ENCODE assay signal across 10 cellular contexts in genomic region chr2:196149926-196150325, GRCh38. TPM values are rescaled to one million over a fixed set of nuclear protein-coding genes. Genes with fewer than 3 reads are reported as not detected.
A peak's percentile ranks its signal among the peaks of the same experiment; 100 is the strongest.
DNase-seq lines count a peak whose midpoint lies in the region; ATAC-seq and TF ChIP-seq lines count a peak whose summit lies in the region.
"Had no signal": no experiment of that assay in that cellular context is flagged by ENCODE, and none has a peak within 500 bp of the region (broad histone marks: within the 10 kb centered on the region; RNA-seq: fewer than 3 reads in every experiment).

No MANE protein-coding gene starts in this region.

- peaks cover 43% of the 10 kb centered on the region for H3K36me3 ChIP-seq in OCI-LY3 (replicated peaks; ENCODE audit: low read depth, low read length)
- H3K36me3 ChIP-seq in adrenal gland (replicated peaks in 1 of 2), result peaks cover 0 to 6% of the 10 kb centered on the region in 2 donors

- 59 to 72% (median 61%) methylated on average over 3 of the region's 3 CpGs for WGBS in adrenal gland, 4 donors

- H4K20me1 ChIP-seq in OCI-LY3 (ENCODE audit: insufficient read depth, low read length), result no peaks in the 10 kb centered on the region

- peak overlapping the region; percentile 66 for H3K4me2 ChIP-seq in OCI-LY3 (ENCODE audit: low read length)

- H3K9me3 ChIP-seq in OCI-LY3 (ENCODE audit: insufficient read depth, low read length) (no peaks in the 10 kb centered on the region), adrenal gland (replicated peaks in 1 of 3) (no peaks in the 10 kb centered on the region)
- H3K9me3 ChIP-seq: ascending aorta had no signal

- H3K27ac ChIP-seq in OCI-LY3 (ENCODE audit: low read length) (peak overlapping the region; percentile 81), adrenal gland (no peak overlapping the region)
- H3K27ac ChIP-seq: ascending aorta had no signal

- no peak overlapping the region for H2AFZ ChIP-seq in OCI-LY3 (ENCODE audit: low read depth, low read length)

- peaks cover 10% of the 10 kb centered on the region; the same call in 1 of the 2 replicates for H3K79me2 ChIP-seq in OCI-LY3 (ENCODE audit: low read length)

- peak; percentile 30 to 55 for ATAC-seq in activated CD4-positive, CD25-positive, alpha-beta regulatory T cell treated with anti-CD3 and anti-CD28 coated beads, Interleukin-2, amount 50 U/mL, for 24 hours
- ATAC-seq in HG02610 (IDR thresholded peaks at IDR 0.05; ENCODE audit: unreplicated experiment) (peak; percentile 60), left ventricle myocardium superior (no peak)

- H3K4me3 ChIP-seq in OCI-LY3 (ENCODE audit: low read length), result peak overlapping the region; percentile 46
- no peak overlapping the region for H3K4me3 ChIP-seq in adrenal gland
- H3K4me3 ChIP-seq: ascending aorta had no signal

- TF ChIP-seq CTCF in OCI-LY3 (IDR thresholded peaks at IDR 0.05; ENCODE audit: low read depth, low read length) (no peak), adrenal gland (IDR thresholded peaks at IDR 0.05) (no peak)

- H3K4me1 ChIP-seq in OCI-LY3 (ENCODE audit: low read length) (peaks cover 37% of the 10 kb centered on the region), adrenal gland (replicated peaks in 1 of 2) (peaks cover 0 to 13% of the 10 kb centered on the region in 2 donors)
- H3K4me1 ChIP-seq: ascending aorta had no signal

- no peak for DNase-seq in activated CD4-positive, CD25-positive, alpha-beta regulatory T cell treated with anti-CD3 and anti-CD28 coated beads, Interleukin-2, amount 50 U/mL, for 72 hours
- DNase-seq in pons (ENCODE audit: low spot score), result peak; percentile 36
- DNase-seq in adrenal gland, result no peak
- DNase-seq in activated CD8-positive, alpha-beta memory T cell treated with anti-CD3 and anti-CD28 coated beads, Interleukin-2, amount 50 U/mL, for 4 hours, result no peak
- no peak for DNase-seq in left ventricle myocardium superior
- DNase-seq: NCI-H2171 had no signal

- H3K27me3 ChIP-seq in OCI-LY3 (ENCODE audit: low read depth, low read length) (no peaks in the 10 kb centered on the region), adrenal gland (no peaks in the 10 kb centered on the region)
- H3K27me3 ChIP-seq: ascending aorta had no signal

- H3K9ac ChIP-seq in OCI-LY3 (ENCODE audit: low read length), result peak overlapping the region; percentile 25

- intact Hi-C loops in adrenal gland (cut with DNase I), result no loop called here
- intact Hi-C loops in left ventricle myocardium superior (cut with micrococcal nuclease), result no loop called here

- no peak for TF ChIP-seq POLR2A in adrenal gland (IDR thresholded peaks at IDR 0.05)

RNA-seq across cellular contexts. Expression of gene STK17B, which starts 21.5 kb away (rescaled TPM):
- total RNA-seq in adrenal gland (10 to 100 TPM in 6 of 8 donors, 1 to 10 TPM in 2; 3.6 to 30.7 (median 15.9) TPM), left ventricle myocardium superior (7.2 TPM)
- polyA plus RNA-seq in adrenal gland, result 1 to 10 TPM; 4.7 to 7.1 (median 5.3) TPM
